Comparison of ENCODE assay signal across 8 cellular contexts in the genomic region with DNA sequence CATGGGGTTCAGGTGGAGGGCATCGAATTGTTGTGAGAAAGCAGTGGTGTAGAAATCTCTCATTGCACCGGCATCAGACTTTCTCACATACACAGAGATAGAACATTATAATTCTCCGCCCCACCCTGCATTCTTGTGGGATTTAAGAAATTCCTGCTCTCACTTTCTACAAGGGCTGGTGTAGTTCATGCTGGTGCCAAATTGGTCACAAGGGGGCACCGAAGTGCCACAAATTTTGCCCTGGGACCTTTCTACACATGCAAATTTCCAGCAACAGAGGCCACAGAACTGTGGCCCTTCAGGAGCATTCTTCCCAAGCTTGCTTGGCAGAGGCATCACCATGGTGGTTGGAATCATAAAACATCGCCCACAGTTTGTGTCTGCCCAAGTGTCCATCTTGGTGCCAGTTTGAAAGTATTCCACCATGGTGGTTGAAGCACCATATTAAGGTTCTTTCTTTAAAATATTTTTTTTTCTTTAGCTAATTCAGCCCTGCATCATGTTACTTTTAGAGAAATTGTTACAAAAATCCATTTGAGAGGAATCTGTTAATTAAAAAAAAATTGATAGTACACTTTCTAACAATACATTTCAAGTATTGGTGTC.
DNase-seq lines count a peak whose midpoint lies in the region; ATAC-seq, FAIRE-seq and TF ChIP-seq lines count a peak whose summit lies in the region.

No MANE protein-coding gene starts in this region.

- no peak overlapping the region for H4K8ac ChIP-seq in mesenchymal stem cell (ENCODE audit: low read length)

- no peak overlapping the region for H3K18ac ChIP-seq in mesenchymal stem cell (ENCODE audit: low read depth in 1 of 2, low read length in 2 of 2)

- no peak overlapping the region for H3K4me3 ChIP-seq in colonic mucosa
- H3K4me3 ChIP-seq in mesenchymal stem cell (ENCODE audit: insufficient read depth in 1 of 2, low read depth in 1 of 2, low read length in 2 of 2), result no peak overlapping the region

- peak; percentile 20 to 34 for DNase-seq in NOMO-1 (lab: John Stamatoyannopoulos, UW; ENCODE audit: unreplicated experiment in 2 of 2)
- DNase-seq in NOMO-1 treated with dmso at 0.1 percent for 144 hours (lab: John Stamatoyannopoulos, UW; ENCODE audit: unreplicated experiment), result no peak
- peak; percentile 44 for DNase-seq in HTR-8/SVneo (ENCODE audit: insufficient read length, low spot score)
- peak; percentile 13 for DNase-seq in RCC 7860 (ENCODE audit: low spot score)
- peak; percentile 19 for DNase-seq in colonic mucosa
- DNase-seq in mesenchymal stem cell, result peak; percentile 54
- no peak for DNase-seq in GM19238 (ENCODE audit: insufficient read length, low spot score)

- H2AFZ ChIP-seq in mesenchymal stem cell (ENCODE audit: low read depth, low read length), result no peak overlapping the region

- no peaks in the 10 kb centered on the region for H3K79me1 ChIP-seq in mesenchymal stem cell (replicated peaks; ENCODE audit: low read length, poor library complexity, severe bottlenecking)

- H3K4ac ChIP-seq in mesenchymal stem cell (ENCODE audit: low read depth in 1 of 2, low read length in 2 of 2), result no peak overlapping the region

- WGBS in mesenchymal stem cell, result 31% methylated on average over 4 of the region's 5 CpGs

- H3K4me1 ChIP-seq in colonic mucosa, result no peaks in the 10 kb centered on the region
- no peaks in the 10 kb centered on the region for H3K4me1 ChIP-seq in mesenchymal stem cell (ENCODE audit: control insufficient read depth, insufficient read depth, low read depth, low read length)

- H4K91ac ChIP-seq in mesenchymal stem cell (ENCODE audit: low read length), result no peak overlapping the region

- TF ChIP-seq CTCF in colonic mucosa (IDR thresholded peaks at IDR 0.05), result peak; percentile 37

- intact Hi-C loops in colonic mucosa (cut with DNase I), result loop anchor here (5.0 kb wide), 2 partner anchors 1800 to 1820 kb away; no protein-coding TSS in a partner anchor

- H2BK120ac ChIP-seq in mesenchymal stem cell (ENCODE audit: low read depth, low read length), result no peak overlapping the region

- no peak overlapping the region for H3K14ac ChIP-seq in mesenchymal stem cell (ENCODE audit: low read length in 2 of 2)

- no peak overlapping the region for H2BK5ac ChIP-seq in mesenchymal stem cell (ENCODE audit: low read depth, low read length, poor library complexity, severe bottlenecking)

- H3K23ac ChIP-seq in mesenchymal stem cell (ENCODE audit: low read length in 2 of 2), result no peak overlapping the region

- H3K9ac ChIP-seq in colonic mucosa (ENCODE audit: low read depth in 2 of 2, low read length in 2 of 2), result no peak overlapping the region
- no peak overlapping the region for H3K9ac ChIP-seq in mesenchymal stem cell (ENCODE audit: low read length)

- H3K4me2 ChIP-seq in mesenchymal stem cell (ENCODE audit: low read length, poor library complexity, severe bottlenecking), result no peak overlapping the region

- no peak overlapping the region for H2BK12ac ChIP-seq in mesenchymal stem cell (ENCODE audit: low read length in 2 of 2)

- no peak overlapping the region for H2AK5ac ChIP-seq in mesenchymal stem cell (ENCODE audit: low read length, severe bottlenecking)

- no peak overlapping the region for H2BK15ac ChIP-seq in mesenchymal stem cell (ENCODE audit: low read depth, poor library complexity, severe bottlenecking)

- H3K36me3 ChIP-seq in colonic mucosa (no peaks in the 10 kb centered on the region), mesenchymal stem cell (ENCODE audit: control insufficient read depth in 1 of 2, insufficient read depth in 2 of 2, low read depth in 1 of 2, low read length in 2 of 2) (no peaks in the 10 kb centered on the region)

- H3K27ac ChIP-seq in colonic mucosa (no peak overlapping the region), mesenchymal stem cell (ENCODE audit: low read length, poor library complexity, severe bottlenecking) (no peak overlapping the region)

- no peaks in the 10 kb centered on the region for H3K9me3 ChIP-seq in colonic mucosa
- no peaks in the 10 kb centered on the region for H3K9me3 ChIP-seq in mesenchymal stem cell (ENCODE audit: control insufficient read depth, low read length)

- no peaks in the 10 kb centered on the region for H3K27me3 ChIP-seq in colonic mucosa
- peaks cover 0 to 8% of the 10 kb centered on the region in 2 experiments for H3K27me3 ChIP-seq in mesenchymal stem cell (ENCODE audit: control insufficient read depth in 1 of 2, insufficient read depth in 1 of 2, low read length in 2 of 2)

- ATAC-seq in GM21423 (IDR thresholded peaks at IDR 0.05; ENCODE audit: unreplicated experiment), result peak; percentile 73

- FAIRE-seq in HTR-8/SVneo (lab: Jason Lieb, UNC), result peak; percentile 33
- no peak for FAIRE-seq in RCC 7860 (lab: Jason Lieb, UNC)

Comparison
In these comparisons a context has a peak if more than half of its experiments do, and no peak if none do; other contexts are left out.
1. DNase-seq: peak in NOMO-1 (2 of 2), HTR-8/SVneo (single experiment), RCC 7860 (single experiment), colonic mucosa (single experiment) and mesenchymal stem cell (single experiment); none in NOMO-1 treated with dmso at 0.1 percent for 144 hours (single experiment) and GM19238 (single experiment).